Comparison of ENCODE assay signal across 15 cellular contexts in genomic region chr3:45496550-45496949, GRCh38.
DNase-seq lines count a peak whose midpoint lies in the region; ATAC-seq and TF ChIP-seq lines count a peak whose summit lies in the region.
"Had no signal": no experiment of that assay in that cellular context is flagged by ENCODE, and none has a peak within 500 bp of the region (broad histone marks: within the 10 kb centered on the region; RNA-seq: fewer than 3 reads in every experiment).

No MANE protein-coding gene starts in this region.

- ATAC-seq in activated naive CD8-positive, alpha-beta T cell treated with anti-CD3 and anti-CD28 coated beads, Interleukin-2, amount 10 ng/mL, durations not matched to agents 7 days and 5 days (ENCODE audit: low read depth), result no peak
- ATAC-seq in activated naive CD8-positive, alpha-beta T cell treated with anti-CD3 and anti-CD28 coated beads, Interleukin-2, amount 50 U/mL, for 24 hours, result no peak
- ATAC-seq in right cardiac atrium, result peak; percentile 43 to 64
- no peak for ATAC-seq in stimulated activated effector memory CD8-positive, alpha-beta T cell treated with anti-CD3 and anti-CD28 coated beads, Interleukin-12 subunit alpha, Interleukin-12 subunit beta, amount 100 ng/mL, for 72 hours
- ATAC-seq: stimulated activated memory B cell treated with anti-CD40 and anti-IgM and Interleukin-4, amounts not matched to agents 10 μg/mL and 1 μg/mL and 100 μg/mL, for 72 hours had no signal

- no peak for TF ChIP-seq POLR2A in adrenal gland (IDR thresholded peaks at IDR 0.05)

- intact Hi-C loops in adrenal gland (cut with DNase I), result loop anchor here (2.0 to 5.0 kb wide), 3 partner anchors 264 to 454 kb away; partner anchors contain the start of gene TMEM158 (in 1 of the 2)
- intact Hi-C loops in right cardiac atrium (cut with DNase I), result loop anchor here in 2 of 4 donors (10.0 kb wide), 2 partner anchors 272 to 452 kb away; partner anchors contain the start of gene TMEM158 (in 1 of the 2)

- no peaks in the 10 kb centered on the region for H3K9me3 ChIP-seq in adrenal gland (replicated peaks in 1 of 3)
- no peaks in the 10 kb centered on the region for H3K9me3 ChIP-seq in right cardiac atrium (ENCODE audit: control insufficient read depth, low read length)

- H3K27me3 ChIP-seq in adrenal gland (no peaks in the 10 kb centered on the region), right cardiac atrium (ENCODE audit: control insufficient read depth, insufficient read depth) (no peaks in the 10 kb centered on the region)

- WGBS in adrenal gland, 4 donors, result 65 to 77% (median 73%) methylated on average over 3 of the region's 3 CpGs
- 61% methylated on average over 3 of the region's 3 CpGs for WGBS in right cardiac atrium

- POLR2A ChIA-PET in activated naive CD8-positive, alpha-beta T cell treated with anti-CD3 and anti-CD28 coated beads, Interleukin-2, amount 10 ng/mL, durations not matched to agents 7 days and 5 days (lab: Charles Lee), result interaction anchor here (0.6 kb wide), 1 partner anchor 27 kb away, joined by 3 read pairs; no protein-coding TSS in a partner anchor

- TF ChIP-seq CTCF in adrenal gland (IDR thresholded peaks at IDR 0.05), result no peak

- peaks cover 11% of the 10 kb centered on the region for H3K36me3 Mint-ChIP-seq in activated naive CD8-positive, alpha-beta T cell treated with anti-CD3 and anti-CD28 coated beads, Interleukin-2, amount 10 ng/mL, durations not matched to agents 7 days and 5 days
- peaks cover 33% of the 10 kb centered on the region for H3K36me3 Mint-ChIP-seq in activated naive CD8-positive, alpha-beta T cell treated with anti-CD3 and anti-CD28 coated beads, Interleukin-2, amount 50 U/mL, for 24 hours (ENCODE audit: low read depth)
- peaks cover 51% of the 10 kb centered on the region for H3K36me3 Mint-ChIP-seq in stimulated activated effector memory CD8-positive, alpha-beta T cell treated with anti-CD3 and anti-CD28 coated beads, Interleukin-12 subunit alpha, Interleukin-12 subunit beta, amount 100 ng/mL, for 72 hours

- peaks cover 17% of the 10 kb centered on the region for H3K4me1 Mint-ChIP-seq in activated naive CD8-positive, alpha-beta T cell treated with anti-CD3 and anti-CD28 coated beads, Interleukin-2, amount 10 ng/mL, durations not matched to agents 7 days and 5 days
- peaks cover 18% of the 10 kb centered on the region for H3K4me1 Mint-ChIP-seq in activated naive CD8-positive, alpha-beta T cell treated with anti-CD3 and anti-CD28 coated beads, Interleukin-2, amount 50 U/mL, for 24 hours
- peaks cover 3% of the 10 kb centered on the region for H3K4me1 Mint-ChIP-seq in stimulated activated effector memory CD8-positive, alpha-beta T cell treated with anti-CD3 and anti-CD28 coated beads, Interleukin-12 subunit alpha, Interleukin-12 subunit beta, amount 100 ng/mL, for 72 hours
- H3K4me1 Mint-ChIP-seq: stimulated activated memory B cell treated with anti-CD40 and anti-IgM and Interleukin-4, amounts not matched to agents 10 μg/mL and 1 μg/mL and 100 μg/mL, for 72 hours had no signal

- no peak overlapping the region for H3K4me3 ChIP-seq in adrenal gland
- H3K4me3 ChIP-seq in right cardiac atrium (ENCODE audit: low read length), result no peak overlapping the region
- H3K4me3 ChIP-seq: skin epidermis had no signal

- H3K36me3 ChIP-seq in adrenal gland (replicated peaks in 1 of 2), result peaks cover 0 to 6% of the 10 kb centered on the region in 2 donors

- no peak overlapping the region for H3K4me3 Mint-ChIP-seq in activated naive CD8-positive, alpha-beta T cell treated with anti-CD3 and anti-CD28 coated beads, Interleukin-2, amount 10 ng/mL, durations not matched to agents 7 days and 5 days
- no peak overlapping the region for H3K4me3 Mint-ChIP-seq in activated naive CD8-positive, alpha-beta T cell treated with anti-CD3 and anti-CD28 coated beads, Interleukin-2, amount 50 U/mL, for 24 hours
- H3K4me3 Mint-ChIP-seq in stimulated activated effector memory CD8-positive, alpha-beta T cell treated with anti-CD3 and anti-CD28 coated beads, Interleukin-12 subunit alpha, Interleukin-12 subunit beta, amount 100 ng/mL, for 72 hours, result no peak overlapping the region
- H3K4me3 Mint-ChIP-seq: activated naive CD8-positive, alpha-beta T cell; HFFc6; stimulated activated memory B cell treated with anti-CD40 and anti-IgM and Interleukin-4, amounts not matched to agents 10 μg/mL and 1 μg/mL and 100 μg/mL, for 72 hours had no signal

- H3K27ac Mint-ChIP-seq in activated naive CD8-positive, alpha-beta T cell treated with anti-CD3 and anti-CD28 coated beads, Interleukin-2, amount 10 ng/mL, durations not matched to agents 7 days and 5 days, result peak overlapping the region; percentile 20
- H3K27ac Mint-ChIP-seq in activated naive CD8-positive, alpha-beta T cell treated with anti-CD3 and anti-CD28 coated beads, Interleukin-2, amount 50 U/mL, for 24 hours, result no peak overlapping the region
- peak overlapping the region; percentile 35 for H3K27ac Mint-ChIP-seq in stimulated activated effector memory CD8-positive, alpha-beta T cell treated with anti-CD3 and anti-CD28 coated beads, Interleukin-12 subunit alpha, Interleukin-12 subunit beta, amount 100 ng/mL, for 72 hours
- H3K27ac Mint-ChIP-seq: HFFc6; stimulated activated memory B cell treated with anti-CD40 and anti-IgM and Interleukin-4, amounts not matched to agents 10 μg/mL and 1 μg/mL and 100 μg/mL, for 72 hours had no signal

- no peak for DNase-seq in activated naive CD8-positive, alpha-beta T cell treated with anti-CD3 and anti-CD28 coated beads, Interleukin-2, amount 10 ng/mL, durations not matched to agents 7 days and 5 days
- no peak for DNase-seq in activated naive CD8-positive, alpha-beta T cell treated with anti-CD3 and anti-CD28 coated beads, Interleukin-2, amount 50 U/mL, for 24 hours
- DNase-seq in adrenal gland (peak in 5 of 7 donors; percentile 22 to 61 (median 41)), right cardiac atrium (peak; percentile 49 to 79 (median 72)), DMS53 (lab: John Stamatoyannopoulos, UW) (no peak), activated T-cell treated with anti-CD3 and anti-CD28 coated beads for 4 hours (no peak)
- no peak for DNase-seq in stimulated activated effector memory CD8-positive, alpha-beta T cell treated with anti-CD3 and anti-CD28 coated beads, Interleukin-12 subunit alpha, Interleukin-12 subunit beta, amount 100 ng/mL, for 72 hours (ENCODE audit: low spot score in 2 of 2)
- DNase-seq in central memory CD4-positive, alpha-beta T cell, result no peak
- DNase-seq: activated CD4-positive, alpha-beta T cell treated with anti-CD3 and anti-CD28 coated beads for 4 hours; HFFc6; mesendoderm; MV-4-11 had no signal

- H3K27ac ChIP-seq in adrenal gland (no peak overlapping the region), right cardiac atrium (ENCODE audit: low read length) (no peak overlapping the region)
- H3K27ac ChIP-seq: skin epidermis had no signal

- H3K4me1 ChIP-seq in adrenal gland (replicated peaks in 1 of 2) (peaks cover 0 to 7% of the 10 kb centered on the region in 2 donors), right cardiac atrium (ENCODE audit: control insufficient read depth, insufficient read depth, low read length) (peaks cover 2% of the 10 kb centered on the region)

- no peaks in the 10 kb centered on the region for H3K27me3 Mint-ChIP-seq in activated naive CD8-positive, alpha-beta T cell treated with anti-CD3 and anti-CD28 coated beads, Interleukin-2, amount 10 ng/mL, durations not matched to agents 7 days and 5 days
- H3K27me3 Mint-ChIP-seq in activated naive CD8-positive, alpha-beta T cell treated with anti-CD3 and anti-CD28 coated beads, Interleukin-2, amount 50 U/mL, for 24 hours, result no peaks in the 10 kb centered on the region
- H3K27me3 Mint-ChIP-seq: activated naive CD8-positive, alpha-beta T cell; stimulated activated memory B cell treated with anti-CD40 and anti-IgM and Interleukin-4, amounts not matched to agents 10 μg/mL and 1 μg/mL and 100 μg/mL, for 72 hours had no signal

- no peaks in the 10 kb centered on the region for H3K9me3 Mint-ChIP-seq in activated naive CD8-positive, alpha-beta T cell treated with anti-CD3 and anti-CD28 coated beads, Interleukin-2, amount 10 ng/mL, durations not matched to agents 7 days and 5 days
- no peaks in the 10 kb centered on the region for H3K9me3 Mint-ChIP-seq in activated naive CD8-positive, alpha-beta T cell treated with anti-CD3 and anti-CD28 coated beads, Interleukin-2, amount 50 U/mL, for 24 hours
- no peaks in the 10 kb centered on the region for H3K9me3 Mint-ChIP-seq in stimulated activated effector memory CD8-positive, alpha-beta T cell treated with anti-CD3 and anti-CD28 coated beads, Interleukin-12 subunit alpha, Interleukin-12 subunit beta, amount 100 ng/mL, for 72 hours
- H3K9me3 Mint-ChIP-seq: HFFc6; stimulated activated memory B cell treated with anti-CD40 and anti-IgM and Interleukin-4, amounts not matched to agents 10 μg/mL and 1 μg/mL and 100 μg/mL, for 72 hours had no signal

Comparison
In these comparisons a context has a peak if more than half of its experiments do, and no peak if none do; other contexts are left out.
1. ATAC-seq: peak in right cardiac atrium (2 of 2); none in activated naive CD8-positive, alpha-beta T cell treated with anti-CD3 and anti-CD28 coated beads, Interleukin-2, amount 10 ng/mL, durations not matched to agents 7 days and 5 days (single experiment), activated naive CD8-positive, alpha-beta T cell treated with anti-CD3 and anti-CD28 coated beads, Interleukin-2, amount 50 U/mL, for 24 hours (single experiment) and stimulated activated effector memory CD8-positive, alpha-beta T cell treated with anti-CD3 and anti-CD28 coated beads, Interleukin-12 subunit alpha, Interleukin-12 subunit beta, amount 100 ng/mL, for 72 hours (single experiment).
2. DNase-seq: peak in adrenal gland (5 of 7) and right cardiac atrium (3 of 3); none in activated naive CD8-positive, alpha-beta T cell treated with anti-CD3 and anti-CD28 coated beads, Interleukin-2, amount 10 ng/mL, durations not matched to agents 7 days and 5 days (single experiment), activated naive CD8-positive, alpha-beta T cell treated with anti-CD3 and anti-CD28 coated beads, Interleukin-2, amount 50 U/mL, for 24 hours (single experiment), stimulated activated effector memory CD8-positive, alpha-beta T cell treated with anti-CD3 and anti-CD28 coated beads, Interleukin-12 subunit alpha, Interleukin-12 subunit beta, amount 100 ng/mL, for 72 hours (0 of 2), central memory CD4-positive, alpha-beta T cell (single experiment), DMS53 (single experiment) and activated T-cell treated with anti-CD3 and anti-CD28 coated beads for 4 hours (single experiment).